10 cellular contexts compared by ENCODE assay signal in the genomic region with DNA sequence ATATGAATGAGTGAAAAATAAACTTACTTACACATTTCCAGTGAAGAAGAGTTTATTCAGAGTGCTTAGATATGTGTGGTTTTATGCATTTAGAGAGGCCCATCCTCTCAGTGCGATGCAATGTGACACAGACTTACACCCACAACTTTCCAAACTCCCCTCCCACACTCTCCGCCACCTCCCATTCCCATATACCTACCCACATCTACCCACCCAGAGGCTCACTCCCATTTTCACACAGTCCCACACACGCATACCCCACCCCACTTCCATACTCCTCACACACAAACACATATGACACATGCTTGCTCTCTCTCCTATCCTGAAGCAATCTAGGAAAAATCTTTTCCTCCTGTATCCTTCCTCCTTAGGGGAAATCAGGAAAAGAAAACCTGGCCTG. TPM values are rescaled to one million over a fixed set of nuclear protein-coding genes. Genes with fewer than 3 reads are reported as not detected.
"Had no signal": no experiment of that assay in that cellular context is flagged by ENCODE, and none has a peak within 500 bp of the region (broad histone marks: within the 10 kb centered on the region; RNA-seq: fewer than 3 reads in every experiment).

No MANE protein-coding gene starts in this region.

- H3K9me3 ChIP-seq: HAP-1 had no signal

- H3K27ac ChIP-seq: GM23248 had no signal

- H3K4me3 ChIP-seq: GM23248, HAP-1, K562 had no signal

- FAIRE-seq: HTR-8/SVneo, K562 had no signal

- H3K36me3 ChIP-seq: HAP-1 had no signal

- ATAC-seq: HCT116, K562 had no signal

- DNase-seq: GM23248, GOT3, H7, IMR-90 had no signal

RNA-seq across cellular contexts. Expression of a gene that starts 21.9 kb away (rescaled TPM):
- total RNA-seq: H4, HT-29, IMR-90, K562 had no signal
- polyA plus RNA-seq: IMR-90, K562 had no signal
